22 cellular contexts compared by ENCODE assay signal in genomic region chrX:15098505-15098904, GRCh38.
"Had no signal": no experiment of that assay in that cellular context is flagged by ENCODE, and none has a peak within 500 bp of the region (broad histone marks: within the 10 kb centered on the region; RNA-seq: fewer than 3 reads in every experiment).

No MANE protein-coding gene starts in this region.

- H3K27me3 Mint-ChIP-seq: naive B cell had no signal

- H3K27ac ChIP-seq: coronary artery, dorsolateral prefrontal cortex, esophagus muscularis mucosa, foreskin keratinocyte, gastroesophageal sphincter, heart left ventricle, hepatocyte, left lung, lower lobe of right lung had no signal

- DNase-seq: dermis blood vessel endothelial cell; dorsolateral prefrontal cortex; effector CD4-positive, alpha-beta T cell; effector memory CD4-positive, alpha-beta T cell; foreskin keratinocyte; heart left ventricle; hypothalamus; immature natural killer cell; islet precursor cell; kidney; kidney glomerular epithelial cell; left lung; left ventricle myocardium superior; lower lobe of right lung; mesenchymal stem cell; mucosa of descending colon; naive B cell had no signal

- H3K4me1 Mint-ChIP-seq: immature natural killer cell, mesothelial cell of epicardium, naive B cell had no signal

- H3K9me3 ChIP-seq: esophagus muscularis mucosa, gastroesophageal sphincter, heart left ventricle, left lung, lower lobe of right lung, mucosa of descending colon had no signal

- H3K4me1 ChIP-seq: esophagus muscularis mucosa, foreskin keratinocyte, gastroesophageal sphincter, heart left ventricle, left lung, lower lobe of right lung had no signal

- H2AFZ ChIP-seq: hepatocyte had no signal

- H3K4me2 ChIP-seq: hepatocyte had no signal

- H3K36me3 ChIP-seq: esophagus muscularis mucosa, gastroesophageal sphincter, heart left ventricle, left lung, lower lobe of right lung had no signal

- H3K9me3 Mint-ChIP-seq: immature natural killer cell had no signal

- H3K27me3 ChIP-seq: esophagus muscularis mucosa, foreskin keratinocyte, gastroesophageal sphincter, hepatocyte, left lung had no signal

- H3K4me3 ChIP-seq: coronary artery, dorsolateral prefrontal cortex, esophagus muscularis mucosa, gastroesophageal sphincter, heart left ventricle, hepatocyte, left lung, lower lobe of right lung, mucosa of descending colon had no signal

- H3K27ac Mint-ChIP-seq: immature natural killer cell, mesothelial cell of epicardium, naive B cell had no signal

- H3K36me3 Mint-ChIP-seq: immature natural killer cell, mesothelial cell of epicardium, naive B cell had no signal

- H3K79me2 ChIP-seq: hepatocyte had no signal

- H3K4me3 Mint-ChIP-seq: immature natural killer cell, mesothelial cell of epicardium, naive B cell had no signal

- ATAC-seq: foreskin keratinocyte, gastroesophageal sphincter, heart left ventricle, left lung, left ventricle myocardium superior, lower lobe of right lung, mucosa of descending colon had no signal
